31 cellular contexts compared by ENCODE assay signal in genomic region chr1:173628888-173629287, GRCh38. TPM values are rescaled to one million over a fixed set of nuclear protein-coding genes. Genes with fewer than 3 reads are reported as not detected.
DNase-seq lines count a peak whose midpoint lies in the region; ATAC-seq and TF ChIP-seq lines count a peak whose summit lies in the region.
"Had no signal": no experiment of that assay in that cellular context is flagged by ENCODE, and none has a peak within 500 bp of the region (broad histone marks: within the 10 kb centered on the region; RNA-seq: fewer than 3 reads in every experiment).

No MANE protein-coding gene starts in this region.

- no peaks in the 10 kb centered on the region for H3K36me3 ChIP-seq in GM23338 (ENCODE audit: insufficient read depth)
- no peaks in the 10 kb centered on the region for H3K36me3 ChIP-seq in OCI-LY7 (ENCODE audit: insufficient read depth, low read length)
- H3K36me3 ChIP-seq: esophagus squamous epithelium, MG63, spleen, thoracic aorta had no signal

- no peaks in the 10 kb centered on the region for H3K36me3 Mint-ChIP-seq in GM23338 (ENCODE audit: low read depth)
- H3K36me3 Mint-ChIP-seq in activated CD8-positive, alpha-beta T cell treated with anti-CD3 and anti-CD28 coated beads, Interleukin-2, amount 10 ng/mL, durations not matched to agents 7 days and 5 days (ENCODE audit: low read depth) = no peaks in the 10 kb centered on the region
- H3K36me3 Mint-ChIP-seq: CD8-positive, alpha-beta memory T cell; memory B cell had no signal

- no peak overlapping the region for H3K4me2 ChIP-seq in GM23338
- no peak overlapping the region for H3K4me2 ChIP-seq in OCI-LY7 (ENCODE audit: low read length)

- no peaks in the 10 kb centered on the region for H3K27me3 Mint-ChIP-seq in GM23338 (ENCODE audit: insufficient read depth, low read depth, poor library complexity)
- H3K27me3 Mint-ChIP-seq in activated CD8-positive, alpha-beta T cell treated with anti-CD3 and anti-CD28 coated beads, Interleukin-2, amount 10 ng/mL, durations not matched to agents 7 days and 5 days (ENCODE audit: low read depth) = peaks cover 3% of the 10 kb centered on the region
- H3K27me3 Mint-ChIP-seq: activated naive CD4-positive, alpha-beta T cell treated with anti-CD3 and anti-CD28 coated beads, Interleukin-2, amount 50 U/mL, for 24 hours had no signal

- H3K27ac ChIP-seq in GM23338 (ENCODE audit: low read depth) (no peak overlapping the region), OCI-LY7 (ENCODE audit: low read depth, low read length, poor library complexity, severe bottlenecking) (no peak overlapping the region)
- H3K27ac ChIP-seq: esophagus squamous epithelium, spleen, thoracic aorta had no signal

- H3K9me3 Mint-ChIP-seq in GM23338 = no peaks in the 10 kb centered on the region
- peaks cover 5% of the 10 kb centered on the region for H3K9me3 Mint-ChIP-seq in activated CD8-positive, alpha-beta T cell treated with anti-CD3 and anti-CD28 coated beads, Interleukin-2, amount 10 ng/mL, durations not matched to agents 7 days and 5 days (ENCODE audit: insufficient read depth)
- H3K9me3 Mint-ChIP-seq: activated T-cell treated with anti-CD3 and anti-CD28 coated beads, Interleukin-2, amount 50 U/mL, for 4 hours; memory B cell had no signal

- no peaks in the 10 kb centered on the region for H3K9me3 ChIP-seq in OCI-LY7 (ENCODE audit: low read length)
- H3K9me3 ChIP-seq: esophagus squamous epithelium, MG63, spleen, thoracic aorta had no signal

- H3K4me1 Mint-ChIP-seq in GM23338 = no peaks in the 10 kb centered on the region
- H3K4me1 Mint-ChIP-seq in activated CD8-positive, alpha-beta T cell treated with anti-CD3 and anti-CD28 coated beads, Interleukin-2, amount 10 ng/mL, durations not matched to agents 7 days and 5 days (ENCODE audit: low read depth) = no peaks in the 10 kb centered on the region
- H3K4me1 Mint-ChIP-seq: activated naive CD4-positive, alpha-beta T cell treated with anti-CD3 and anti-CD28 coated beads, Interleukin-2, amount 50 U/mL, for 24 hours; CD8-positive, alpha-beta memory T cell; memory B cell had no signal

- no peaks in the 10 kb centered on the region for H4K20me1 ChIP-seq in GM23338 (replicated peaks; ENCODE audit: insufficient read depth)
- no peaks in the 10 kb centered on the region for H4K20me1 ChIP-seq in OCI-LY7 (ENCODE audit: insufficient read depth, low read length)

- CTCF ChIA-PET in activated CD8-positive, alpha-beta T cell treated with anti-CD3 and anti-CD28 coated beads, Interleukin-2, amount 10 ng/mL, durations not matched to agents 7 days and 5 days (lab: Charles Lee) = no interaction called here
- CTCF ChIA-PET in OCI-LY7 (lab: Charles Lee; ENCODE audit: unreplicated experiment) = no interaction called here

- peak; percentile 1 for DNase-seq in AG10803 (ENCODE audit: low read depth)
- DNase-seq in GM23338 (ENCODE audit: low spot score) = peak; percentile 12
- DNase-seq in activated CD8-positive, alpha-beta T cell treated with anti-CD3 and anti-CD28 coated beads, Interleukin-2, amount 10 ng/mL, durations not matched to agents 7 days and 5 days = peak; percentile 23
- DNase-seq in fibroblast of pulmonary artery (ENCODE audit: low read depth) = peak; percentile 13
- DNase-seq in OCI-LY7 (ENCODE audit: low spot score) = no peak
- DNase-seq in 8988T = no peak
- DNase-seq in SKM-1 treated with dmso at 0.1 percent for 144 hours (lab: John Stamatoyannopoulos, UW; ENCODE audit: unreplicated experiment) = no peak
- DNase-seq: activated CD4-positive, CD25-positive, alpha-beta regulatory T cell; activated CD8-positive, alpha-beta memory T cell treated with anti-CD3 and anti-CD28 coated beads for 24 hours; activated T-cell treated with anti-CD3 and anti-CD28 coated beads, Interleukin-2, amount 50 U/mL, for 4 hours; AML-193; CD8-positive, alpha-beta memory T cell; DMS79; effector memory CD4-positive, alpha-beta T cell; esophagus squamous epithelium; glutamatergic neuron; MG63; NCI-H1417 treated with DMSO at 0.1 percent for 48 hours; NCI-H2107; NCI-H510A; spleen; stimulated activated CD4-positive, alpha-beta T cell treated with anti-CD3 and anti-CD28 coated beads, Interleukin-4, amount 100 ng/mL, for 24 hours; stimulated activated naive CD4-positive, alpha-beta T cell treated with Interleukin-2 at 50 U/mL for 16 hours; T1000 had no signal

- POLR2A ChIA-PET in activated CD8-positive, alpha-beta T cell treated with anti-CD3 and anti-CD28 coated beads, Interleukin-2, amount 10 ng/mL, durations not matched to agents 7 days and 5 days (lab: Charles Lee) = no interaction called here
- POLR2A ChIA-PET in OCI-LY7 (lab: Charles Lee) = no interaction called here

- H3K4me3 Mint-ChIP-seq in GM23338 = no peak overlapping the region
- no peak overlapping the region for H3K4me3 Mint-ChIP-seq in activated CD8-positive, alpha-beta T cell treated with anti-CD3 and anti-CD28 coated beads, Interleukin-2, amount 10 ng/mL, durations not matched to agents 7 days and 5 days
- H3K4me3 Mint-ChIP-seq: activated naive CD4-positive, alpha-beta T cell treated with anti-CD3 and anti-CD28 coated beads, Interleukin-2, amount 50 U/mL, for 24 hours; activated T-cell treated with anti-CD3 and anti-CD28 coated beads, Interleukin-2, amount 50 U/mL, for 4 hours; CD8-positive, alpha-beta memory T cell; memory B cell had no signal

- ATAC-seq in GM23338 = no peak; the same call in 2 of the 3 replicates
- no peak for ATAC-seq in activated CD8-positive, alpha-beta T cell treated with anti-CD3 and anti-CD28 coated beads, Interleukin-2, amount 10 ng/mL, durations not matched to agents 7 days and 5 days
- ATAC-seq: activated T-cell treated with anti-CD3 and anti-CD28 coated beads, Interleukin-2, amount 50 U/mL, for 4 hours had no signal

- no TSS peak for BruUV-seq in OCI-LY7 (replicated peaks; lab: Mats Ljungman, UMichigan)

- no peak for TF ChIP-seq CTCF in AG10803 (conservative IDR thresholded peaks at IDR 0.05; ENCODE audit: low read length)
- peak; percentile 34 to 71; a peak in 3 of 4 replicates for TF ChIP-seq CTCF in GM23338 (conservative IDR thresholded peaks at IDR 0.05; ENCODE audit: low read depth in 2 of 2)
- TF ChIP-seq CTCF in fibroblast of pulmonary artery (IDR thresholded peaks at IDR 0.05; ENCODE audit: low read length, missing control alignments) = no peak
- TF ChIP-seq CTCF in OCI-LY7 (conservative IDR thresholded peaks at IDR 0.05; ENCODE audit: low read length) = no peak

- no peak overlapping the region for H3K27ac Mint-ChIP-seq in GM23338
- no peak overlapping the region for H3K27ac Mint-ChIP-seq in activated CD8-positive, alpha-beta T cell treated with anti-CD3 and anti-CD28 coated beads, Interleukin-2, amount 10 ng/mL, durations not matched to agents 7 days and 5 days
- H3K27ac Mint-ChIP-seq: activated naive CD4-positive, alpha-beta T cell treated with anti-CD3 and anti-CD28 coated beads, Interleukin-2, amount 50 U/mL, for 24 hours; memory B cell had no signal

- H3K4me1 ChIP-seq in GM23338 (ENCODE audit: insufficient read depth) = no peaks in the 10 kb centered on the region
- no peaks in the 10 kb centered on the region for H3K4me1 ChIP-seq in OCI-LY7 (ENCODE audit: insufficient read depth, low read length, poor library complexity, severe bottlenecking)
- H3K4me1 ChIP-seq: esophagus squamous epithelium, spleen had no signal

- intact Hi-C loops in OCI-LY7 (cut with micrococcal nuclease; ENCODE audit: unreplicated experiment) = no loop called here

- no peak overlapping the region for H3K4me3 ChIP-seq in AG10803 (ENCODE audit: low read length)
- H3K4me3 ChIP-seq in GM23338 = no peak overlapping the region
- no peak overlapping the region for H3K4me3 ChIP-seq in fibroblast of pulmonary artery (replicated peaks; ENCODE audit: low read depth, low read length)
- H3K4me3 ChIP-seq in OCI-LY7 (ENCODE audit: low read depth, low read length, poor library complexity, severe bottlenecking) = no peak overlapping the region
- H3K4me3 ChIP-seq: esophagus squamous epithelium, MG63, spleen, thoracic aorta had no signal

- no peaks in the 10 kb centered on the region for H3K27me3 ChIP-seq in GM23338 (ENCODE audit: insufficient read depth)
- H3K27me3 ChIP-seq: esophagus squamous epithelium, spleen had no signal

- H3F3A ChIP-seq in GM23338 (replicated peaks; ENCODE audit: low read depth) = no peaks in the 10 kb centered on the region

- no peaks in the 10 kb centered on the region for H3K9me2 ChIP-seq in GM23338 (ENCODE audit: insufficient read depth)
- H3K9me2 ChIP-seq in OCI-LY7 (ENCODE audit: insufficient read depth, low read length) = no peaks in the 10 kb centered on the region

- H2AFZ ChIP-seq in GM23338 (peak overlapping the region; percentile 53; the same call in 1 of the 2 replicates), OCI-LY7 (ENCODE audit: low read length) (no peak overlapping the region)

- H3K79me2 ChIP-seq in GM23338 (replicated peaks; ENCODE audit: insufficient read depth) = no peaks in the 10 kb centered on the region
- no peaks in the 10 kb centered on the region for H3K79me2 ChIP-seq in OCI-LY7 (ENCODE audit: insufficient read depth, low read depth, low read length)

TF ChIP-seq in GM23338, 12 proteins besides CTCF, POLR2A, EP300 and RAD21:
- TF ChIP-seq EZH2phosphoT487 (IDR thresholded peaks at IDR 0.05; ENCODE audit: unreplicated experiment) (no peak), NANOG (IDR thresholded peaks at IDR 0.05; ENCODE audit: borderline replicate concordance) (no peak)

RNA-seq across cellular contexts. Expression of gene TEX50, which starts 6.2 kb away (rescaled TPM):
- not detected in 2 replicates for total RNA-seq in GM23338 (2014; rRNA removed; shearing (Covaris generic))
- not detected in 2 replicates for polyA plus RNA-seq in GM23338 (2016; fragmentation: Nextera tagmentation; extraction: Ambion mirVana)
- total RNA-seq in activated CD8-positive, alpha-beta T cell treated with anti-CD3 and anti-CD28 coated beads, Interleukin-2, amount 10 ng/mL, durations not matched to agents 7 days and 5 days = not detected
- not detected in 2 replicates for total RNA-seq in OCI-LY7 (2014; rRNA removed; shearing (Covaris generic))
- total RNA-seq in OCI-LY7 (2022) = not detected in 2 replicates
- total RNA-seq: activated T-cell treated with anti-CD3 and anti-CD28 coated beads, Interleukin-2, amount 50 U/mL, for 4 hours; astrocyte; CD8-positive, alpha-beta memory T cell; chondrocyte; esophagus squamous epithelium; myocyte; renal cortical epithelial cell; spleen; thoracic aorta had no signal
- polyA plus RNA-seq: CD8-positive, alpha-beta memory T cell; spleen had no signal

RNA-seq across cellular contexts. Expression of gene SLC9C2, which starts 26.0 kb away (rescaled TPM):
- total RNA-seq in GM23338 (2014; rRNA removed; shearing (Covaris generic)) = 1.1 TPM in 1 of 2 replicates, not detected in the other
- polyA plus RNA-seq in GM23338 (2016; fragmentation: Nextera tagmentation; extraction: Ambion mirVana) = not detected in 2 replicates
- not detected for total RNA-seq in activated CD8-positive, alpha-beta T cell treated with anti-CD3 and anti-CD28 coated beads, Interleukin-2, amount 10 ng/mL, durations not matched to agents 7 days and 5 days
- not detected in 2 replicates for total RNA-seq in OCI-LY7 (2014; rRNA removed; shearing (Covaris generic))
- total RNA-seq in OCI-LY7 (2022) = not detected in 2 replicates
- total RNA-seq: activated T-cell treated with anti-CD3 and anti-CD28 coated beads, Interleukin-2, amount 50 U/mL, for 4 hours; CD8-positive, alpha-beta memory T cell; chondrocyte; esophagus squamous epithelium; thoracic aorta had no signal
- polyA plus RNA-seq: CD8-positive, alpha-beta memory T cell had no signal

RNA-seq across cellular contexts. Expression of gene ANKRD45, which starts 40.8 kb away (rescaled TPM):
- total RNA-seq in GM23338 (2014; rRNA removed; shearing (Covaris generic)) = 1.5 and 2.0 TPM in 2 replicates
- polyA plus RNA-seq in GM23338 (2016; fragmentation: Nextera tagmentation; extraction: Ambion mirVana) = 1.0 and 2.3 TPM in 2 replicates
- not detected for total RNA-seq in activated CD8-positive, alpha-beta T cell treated with anti-CD3 and anti-CD28 coated beads, Interleukin-2, amount 10 ng/mL, durations not matched to agents 7 days and 5 days
- total RNA-seq in OCI-LY7 (2014; rRNA removed; shearing (Covaris generic)) = not detected in 2 replicates
- total RNA-seq in OCI-LY7 (2022) = 0.30 TPM in 1 of 2 replicates, not detected in the other
- total RNA-seq: activated T-cell treated with anti-CD3 and anti-CD28 coated beads, Interleukin-2, amount 50 U/mL, for 4 hours; CD8-positive, alpha-beta memory T cell; chondrocyte; esophagus squamous epithelium; thoracic aorta had no signal
- polyA plus RNA-seq: CD8-positive, alpha-beta memory T cell had no signal

Comparison
In these comparisons a context has a peak if more than half of its experiments do, and no peak if none do; other contexts are left out.
1. DNase-seq: peak in AG10803 (single experiment), GM23338 (single experiment), activated CD8-positive, alpha-beta T cell treated with anti-CD3 and anti-CD28 coated beads, Interleukin-2, amount 10 ng/mL, durations not matched to agents 7 days and 5 days (single experiment) and fibroblast of pulmonary artery (single experiment); none in OCI-LY7 (single experiment), 8988T (single experiment) and SKM-1 treated with dmso at 0.1 percent for 144 hours (single experiment).
2. CTCF ChIP-seq: peak in GM23338 (2 of 2); none in AG10803 (single experiment), fibroblast of pulmonary artery (single experiment) and OCI-LY7 (single experiment).